1 cellular context compared by ENCODE assay signal in genomic region chr16:68306633-68307032, GRCh38.
TF ChIP-seq lines count a peak whose summit lies in the region.

No MANE protein-coding gene starts in this region.

TF ChIP-seq in GM12878, 131 proteins besides CTCF, POLR2A, EP300 and RAD21:
- TF ChIP-seq ZNF24 (IDR thresholded peaks at IDR 0.05) (peak; percentile 88), PML (IDR thresholded peaks at IDR 0.05; ENCODE audit: low read length) (no peak), BCL3 (IDR thresholded peaks at IDR 0.05; ENCODE audit: borderline replicate concordance, insufficient read depth, low read depth, low read length, poor library complexity, severe bottlenecking) (no peak), RELA (IDR thresholded peaks at IDR 0.05; ENCODE audit: borderline replicate concordance, partially characterized antibody) (no peak)
